Comparison of ENCODE assay signal across 16 cellular contexts in the genomic region with DNA sequence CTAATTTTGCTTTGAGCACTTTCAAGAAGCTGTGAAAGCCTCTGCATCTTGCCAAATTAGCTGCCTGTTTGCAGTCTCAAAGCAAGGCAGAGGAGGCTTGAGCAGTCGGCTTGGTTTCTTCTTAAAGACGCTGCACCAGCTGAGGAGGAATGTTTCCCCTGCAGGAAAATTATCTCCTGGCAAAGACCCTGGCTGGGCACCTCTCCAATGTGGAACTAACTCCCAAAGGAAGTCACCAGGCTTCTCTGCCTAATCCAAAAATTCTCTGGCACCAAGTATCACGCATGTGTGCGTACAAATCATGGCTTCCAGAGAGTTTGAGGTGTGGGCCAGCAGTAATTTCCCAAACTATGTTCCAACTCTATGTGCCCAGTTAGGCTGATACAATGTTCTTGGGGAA.
DNase-seq lines count a peak whose midpoint lies in the region; ATAC-seq and TF ChIP-seq lines count a peak whose summit lies in the region.
"Had no signal": no experiment of that assay in that cellular context is flagged by ENCODE, and none has a peak within 500 bp of the region (broad histone marks: within the 10 kb centered on the region; RNA-seq: fewer than 3 reads in every experiment).

No MANE protein-coding gene starts in this region.

- H3K27me3 ChIP-seq in hepatocyte = no peaks in the 10 kb centered on the region
- H3K27me3 ChIP-seq in gastrocnemius medialis = no peaks in the 10 kb centered on the region
- H3K27me3 ChIP-seq: BLaER1 had no signal

- TF ChIP-seq POLR2A in gastrocnemius medialis (IDR thresholded peaks at IDR 0.05) = no peak

- H3K4me1 ChIP-seq in hepatocyte (ENCODE audit: insufficient read depth) (peaks cover 10% of the 10 kb centered on the region), gastrocnemius medialis (peaks cover 30 to 33% of the 10 kb centered on the region in 2 donors)

- no peaks in the 10 kb centered on the region for H3K9me2 ChIP-seq in hepatocyte (replicated peaks; ENCODE audit: insufficient read depth)

- intact Hi-C loops in gastrocnemius medialis (cut with DNase I; ENCODE audit: low total_unique reads) = no loop called here

- ATAC-seq in gastrocnemius medialis (peak; percentile 90 to 95), GM21576 (IDR thresholded peaks at IDR 0.05; ENCODE audit: unreplicated experiment) (no peak), HG03045 (IDR thresholded peaks at IDR 0.05; ENCODE audit: unreplicated experiment) (no peak)
- ATAC-seq: effector memory CD8-positive, alpha-beta T cell; HCT116; SK-N-SH treated with all-trans-retinoic acid at 6 μM for 48 hours had no signal

- H3K4me3 ChIP-seq in hepatocyte = no peak overlapping the region
- H3K4me3 ChIP-seq in gastrocnemius medialis = no peak overlapping the region
- H3K4me3 ChIP-seq: BLaER1 had no signal

- TF ChIP-seq CTCF in hepatocyte (IDR thresholded peaks at IDR 0.05; ENCODE audit: poor library complexity) (no peak), gastrocnemius medialis (IDR thresholded peaks at IDR 0.05 in 4 of 5, conservative IDR thresholded peaks at IDR 0.05 in 1 of 5) (no peak)

- H3K36me3 ChIP-seq in hepatocyte (replicated peaks; ENCODE audit: insufficient read depth, low read depth) (no peaks in the 10 kb centered on the region), gastrocnemius medialis (no peaks in the 10 kb centered on the region)

- H4K20me1 ChIP-seq in hepatocyte (ENCODE audit: insufficient read depth, poor library complexity, severe bottlenecking) = no peaks in the 10 kb centered on the region
- H4K20me1 ChIP-seq: BLaER1 had no signal

- DNase-seq in GM04504 (ENCODE audit: low read depth) (peak; percentile 9), dedifferentiated amniotic fluid mesenchymal stem cell (ENCODE audit: extremely low spot score) (peak; percentile 30), hepatocyte (ENCODE audit: low spot score) (peak; percentile 34), gastrocnemius medialis (peak; percentile 65 to 73), GF-D8 (lab: John Stamatoyannopoulos, UW) (no peak), iPS-NIHi11 (ENCODE audit: low spot score) (no peak)
- DNase-seq: effector memory CD8-positive, alpha-beta T cell; EL; mammary epithelial cell; NCI-H2171 treated with DMSO at 0.1 percent for 48 hours; stimulated activated naive CD4-positive, alpha-beta T cell had no signal

- H3K9me3 ChIP-seq in hepatocyte (ENCODE audit: low read depth) = no peaks in the 10 kb centered on the region
- no peaks in the 10 kb centered on the region for H3K9me3 ChIP-seq in gastrocnemius medialis

- H3K79me2 ChIP-seq in hepatocyte = no peaks in the 10 kb centered on the region

- H3K27ac ChIP-seq in hepatocyte (peak overlapping the region; percentile 32), gastrocnemius medialis (peak overlapping the region in 2 of 4 donors; percentile 54 to 60)

- 58% methylated on average over 4 of the region's 4 CpGs for whole genome bisulfite sequencing in hepatocyte (ENCODE audit: low lambda C conversion rate, missing lambda C conversion rate)

- peak overlapping the region; percentile 11 for H3K4me2 ChIP-seq in hepatocyte
- H3K4me2 ChIP-seq: BLaER1 had no signal

- in situ Hi-C loops in gastrocnemius medialis (cut with MboI; ENCODE audit: low sequenced_read_pairs in 4 of 4) = no loop called here

- H2AFZ ChIP-seq in hepatocyte = no peak overlapping the region

Comparison
In these comparisons a context has a peak if more than half of its experiments do, and no peak if none do; other contexts are left out.
1. DNase-seq: peak in GM04504 (single experiment), dedifferentiated amniotic fluid mesenchymal stem cell (single experiment), hepatocyte (single experiment) and gastrocnemius medialis (2 of 2); none in GF-D8 (single experiment) and iPS-NIHi11 (single experiment).
2. ATAC-seq: peak in gastrocnemius medialis (2 of 2); none in GM21576 (single experiment) and HG03045 (single experiment).